In the genomic region with DNA sequence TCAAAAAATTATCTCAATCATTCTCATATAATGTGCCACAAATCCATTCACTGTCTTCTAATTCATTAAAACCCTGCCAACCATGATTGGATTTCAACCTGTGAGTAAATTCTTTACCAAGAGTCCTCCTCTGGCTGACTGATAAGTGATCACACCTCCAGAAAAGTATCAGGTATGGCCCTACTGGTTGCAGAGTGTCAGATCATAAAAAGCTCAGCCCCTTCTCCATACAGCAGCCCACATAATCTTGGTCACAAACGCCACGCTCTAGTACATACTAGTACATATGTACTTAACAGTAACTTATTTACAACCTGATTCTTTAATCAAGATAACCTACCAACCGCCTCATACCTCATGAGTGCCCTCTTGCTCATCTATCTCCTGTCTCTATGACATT, we compare ENCODE assay signal across 20 cellular contexts. TPM values are rescaled to one million over a fixed set of nuclear protein-coding genes. Genes with fewer than 3 reads are reported as not detected.
DNase-seq lines count a peak whose midpoint lies in the region; ATAC-seq and TF ChIP-seq lines count a peak whose summit lies in the region.
"Had no signal": no experiment of that assay in that cellular context is flagged by ENCODE, and none has a peak within 500 bp of the region (broad histone marks: within the 10 kb centered on the region; RNA-seq: fewer than 3 reads in every experiment).

No MANE protein-coding gene starts in this region.

- POLR2A ChIA-PET in WTC11 (lab: Charles Lee), result interaction anchor here (0.7 kb wide), 1 partner anchor 154 kb away, joined by 3 read pairs; no protein-coding TSS in a partner anchor

- H3K27me3 ChIP-seq in iPS-15b (ENCODE audit: control insufficient read depth, insufficient read depth, low read length), result no peaks in the 10 kb centered on the region
- H3K27me3 ChIP-seq: MG63, SJSA1 had no signal

- ATAC-seq in activated naive CD4-positive, alpha-beta T cell treated with anti-CD3 and anti-CD28 coated beads, Interleukin-2, amount 50 U/mL, for 72 hours, result peak; percentile 40 to 71
- ATAC-seq in WTC11, result no peak
- ATAC-seq in Right ventricle myocardium superior (ENCODE audit: poor library complexity), result no peak
- ATAC-seq in GM18502 (IDR thresholded peaks at IDR 0.05; ENCODE audit: poor library complexity, unreplicated experiment), result no peak
- ATAC-seq: Panc1 had no signal

- H3K9me3 ChIP-seq in iPS-15b (ENCODE audit: control insufficient read depth, insufficient read depth, low read length), result no peaks in the 10 kb centered on the region
- H3K9me3 ChIP-seq: MG63, SJSA1 had no signal

- H3K9me3 Mint-ChIP-seq in activated naive CD4-positive, alpha-beta T cell treated with anti-CD3 and anti-CD28 coated beads, Interleukin-2, amount 50 U/mL, for 72 hours, result no peaks in the 10 kb centered on the region
- no peaks in the 10 kb centered on the region for H3K9me3 Mint-ChIP-seq in WTC11

- CTCF ChIA-PET in WTC11 (lab: Charles Lee), result interaction anchor here (1.1 kb wide), 1 partner anchor 102 kb away, joined by 3 read pairs; no protein-coding TSS in a partner anchor

- H3K4me3 ChIP-seq in iPS-15b (ENCODE audit: low read depth, low read length), result no peak overlapping the region
- H3K4me3 ChIP-seq: MG63, SJSA1 had no signal

- H3K9ac ChIP-seq in iPS-15b (ENCODE audit: low read depth, low read length), result peak overlapping the region; percentile 12

- H3K27me3 Mint-ChIP-seq in WTC11 (ENCODE audit: low read depth), result no peaks in the 10 kb centered on the region

- no peaks in the 10 kb centered on the region for H3K4me1 ChIP-seq in iPS-15b (ENCODE audit: control insufficient read depth, insufficient read depth, low read length)
- H3K4me1 ChIP-seq: SJSA1 had no signal

- H3K36me3 ChIP-seq in iPS-15b (ENCODE audit: control insufficient read depth, insufficient read depth, low read length), result peaks cover 3% of the 10 kb centered on the region

- H3K36me3 Mint-ChIP-seq in activated naive CD4-positive, alpha-beta T cell treated with anti-CD3 and anti-CD28 coated beads, Interleukin-2, amount 50 U/mL, for 72 hours, result no peaks in the 10 kb centered on the region
- H3K36me3 Mint-ChIP-seq in WTC11, result peaks cover 4% of the 10 kb centered on the region; the same call in 1 of the 2 replicates

- intact Hi-C loops in Right ventricle myocardium superior (cut with DNase I), result no loop called here

- TF ChIP-seq CTCF in WTC11 (IDR thresholded peaks at IDR 0.05), result no peak

- peaks cover 8% of the 10 kb centered on the region for H3K4me1 Mint-ChIP-seq in WTC11

- no peak overlapping the region for H3K27ac Mint-ChIP-seq in activated naive CD4-positive, alpha-beta T cell treated with anti-CD3 and anti-CD28 coated beads, Interleukin-2, amount 50 U/mL, for 72 hours
- H3K27ac Mint-ChIP-seq in WTC11, result peak overlapping the region; percentile 68

- no peak for DNase-seq in activated naive CD4-positive, alpha-beta T cell treated with anti-CD3 and anti-CD28 coated beads, Interleukin-2, amount 50 U/mL, for 72 hours (ENCODE audit: low spot score in 2 of 2)
- DNase-seq in activated naive CD4-positive, alpha-beta T cell (lab: John Stamatoyannopoulos, UW), result no peak
- DNase-seq in WTC11 (ENCODE audit: low spot score), result no peak
- no peak for DNase-seq in Right ventricle myocardium superior
- no peak for DNase-seq in NCI-H524 treated with DMSO at 0.1 percent for 48 hours (lab: John Stamatoyannopoulos, UW)
- DNase-seq: ACHN, C1 segment of cervical spinal cord, DND-41, HCEC 1CT, Kasumi-1, MG63, NCI-H1048, NCI-H146, NCI-H2029 treated with DMSO at 0.1 percent for 48 hours, NCI-H2171 treated with DMSO at 0.1 percent for 48 hours, NCI-H446 had no signal

- no peak overlapping the region for H3K4me3 Mint-ChIP-seq in WTC11

TF ChIP-seq in WTC11, 78 proteins besides CTCF, POLR2A, EP300 and RAD21:
- TF ChIP-seq NFYB (CRISPR knock-in tag; conservative IDR thresholded peaks at IDR 0.05; ENCODE audit: low read depth) (no peak), SMAD3 (CRISPR knock-in tag; IDR thresholded peaks at IDR 0.05; ENCODE audit: borderline replicate concordance) (no peak), NR3C1 (CRISPR knock-in tag; conservative IDR thresholded peaks at IDR 0.05; ENCODE audit: low read depth) (no peak), SP1 (CRISPR knock-in tag; conservative IDR thresholded peaks at IDR 0.05) (no peak), RORB (CRISPR knock-in tag; IDR thresholded peaks at IDR 0.05) (no peak), ESRRA (CRISPR knock-in tag; IDR thresholded peaks at IDR 0.05; ENCODE audit: borderline replicate concordance) (no peak), TCF7 (CRISPR knock-in tag; IDR thresholded peaks at IDR 0.05; ENCODE audit: low read depth) (no peak), JAZF1 (CRISPR knock-in tag; IDR thresholded peaks at IDR 0.05) (no peak), TP53 (CRISPR knock-in tag; IDR thresholded peaks at IDR 0.05) (no peak), EMX1 (CRISPR knock-in tag; IDR thresholded peaks at IDR 0.05) (no peak)
- TF ChIP-seq, protein P1, sequence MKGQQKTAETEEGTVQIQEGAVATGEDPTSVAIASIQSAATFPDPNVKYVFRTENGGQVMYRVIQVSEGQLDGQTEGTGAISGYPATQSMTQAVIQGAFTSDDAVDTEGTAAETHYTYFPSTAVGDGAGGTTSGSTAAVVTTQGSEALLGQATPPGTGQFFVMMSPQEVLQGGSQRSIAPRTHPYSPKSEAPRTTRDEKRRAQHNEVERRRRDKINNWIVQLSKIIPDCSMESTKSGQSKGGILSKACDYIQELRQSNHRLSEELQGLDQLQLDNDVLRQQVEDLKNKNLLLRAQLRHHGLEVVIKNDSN (CRISPR knock-in tag; IDR thresholded peaks at IDR 0.05), result no peak
- TF ChIP-seq, protein P2, sequence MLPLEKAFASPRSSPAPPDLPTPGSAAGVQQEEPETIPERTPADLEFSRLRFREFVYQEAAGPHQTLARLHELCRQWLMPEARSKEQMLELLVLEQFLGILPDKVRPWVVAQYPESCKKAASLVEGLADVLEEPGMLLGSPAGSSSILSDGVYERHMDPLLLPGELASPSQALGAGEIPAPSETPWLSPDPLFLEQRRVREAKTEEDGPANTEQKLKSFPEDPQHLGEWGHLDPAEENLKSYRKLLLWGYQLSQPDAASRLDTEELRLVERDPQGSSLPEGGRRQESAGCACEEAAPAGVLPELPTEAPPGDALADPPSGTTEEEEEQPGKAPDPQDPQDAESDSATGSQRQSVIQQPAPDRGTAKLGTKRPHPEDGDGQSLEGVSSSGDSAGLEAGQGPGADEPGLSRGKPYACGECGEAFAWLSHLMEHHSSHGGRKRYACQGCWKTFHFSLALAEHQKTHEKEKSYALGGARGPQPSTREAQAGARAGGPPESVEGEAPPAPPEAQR (CRISPR knock-in tag; IDR thresholded peaks at IDR 0.05), result no peak
- TF ChIP-seq, protein P3, sequence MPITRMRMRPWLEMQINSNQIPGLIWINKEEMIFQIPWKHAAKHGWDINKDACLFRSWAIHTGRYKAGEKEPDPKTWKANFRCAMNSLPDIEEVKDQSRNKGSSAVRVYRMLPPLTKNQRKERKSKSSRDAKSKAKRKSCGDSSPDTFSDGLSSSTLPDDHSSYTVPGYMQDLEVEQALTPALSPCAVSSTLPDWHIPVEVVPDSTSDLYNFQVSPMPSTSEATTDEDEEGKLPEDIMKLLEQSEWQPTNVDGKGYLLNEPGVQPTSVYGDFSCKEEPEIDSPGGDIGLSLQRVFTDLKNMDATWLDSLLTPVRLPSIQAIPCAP (CRISPR knock-in tag; IDR thresholded peaks at IDR 0.05), result no peak
- TF ChIP-seq, protein P4, sequence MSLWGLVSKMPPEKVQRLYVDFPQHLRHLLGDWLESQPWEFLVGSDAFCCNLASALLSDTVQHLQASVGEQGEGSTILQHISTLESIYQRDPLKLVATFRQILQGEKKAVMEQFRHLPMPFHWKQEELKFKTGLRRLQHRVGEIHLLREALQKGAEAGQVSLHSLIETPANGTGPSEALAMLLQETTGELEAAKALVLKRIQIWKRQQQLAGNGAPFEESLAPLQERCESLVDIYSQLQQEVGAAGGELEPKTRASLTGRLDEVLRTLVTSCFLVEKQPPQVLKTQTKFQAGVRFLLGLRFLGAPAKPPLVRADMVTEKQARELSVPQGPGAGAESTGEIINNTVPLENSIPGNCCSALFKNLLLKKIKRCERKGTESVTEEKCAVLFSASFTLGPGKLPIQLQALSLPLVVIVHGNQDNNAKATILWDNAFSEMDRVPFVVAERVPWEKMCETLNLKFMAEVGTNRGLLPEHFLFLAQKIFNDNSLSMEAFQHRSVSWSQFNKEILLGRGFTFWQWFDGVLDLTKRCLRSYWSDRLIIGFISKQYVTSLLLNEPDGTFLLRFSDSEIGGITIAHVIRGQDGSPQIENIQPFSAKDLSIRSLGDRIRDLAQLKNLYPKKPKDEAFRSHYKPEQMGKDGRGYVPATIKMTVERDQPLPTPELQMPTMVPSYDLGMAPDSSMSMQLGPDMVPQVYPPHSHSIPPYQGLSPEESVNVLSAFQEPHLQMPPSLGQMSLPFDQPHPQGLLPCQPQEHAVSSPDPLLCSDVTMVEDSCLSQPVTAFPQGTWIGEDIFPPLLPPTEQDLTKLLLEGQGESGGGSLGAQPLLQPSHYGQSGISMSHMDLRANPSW (CRISPR knock-in tag; conservative IDR thresholded peaks at IDR 0.05; ENCODE audit: low read depth), result no peak
- TF ChIP-seq, protein P5, sequence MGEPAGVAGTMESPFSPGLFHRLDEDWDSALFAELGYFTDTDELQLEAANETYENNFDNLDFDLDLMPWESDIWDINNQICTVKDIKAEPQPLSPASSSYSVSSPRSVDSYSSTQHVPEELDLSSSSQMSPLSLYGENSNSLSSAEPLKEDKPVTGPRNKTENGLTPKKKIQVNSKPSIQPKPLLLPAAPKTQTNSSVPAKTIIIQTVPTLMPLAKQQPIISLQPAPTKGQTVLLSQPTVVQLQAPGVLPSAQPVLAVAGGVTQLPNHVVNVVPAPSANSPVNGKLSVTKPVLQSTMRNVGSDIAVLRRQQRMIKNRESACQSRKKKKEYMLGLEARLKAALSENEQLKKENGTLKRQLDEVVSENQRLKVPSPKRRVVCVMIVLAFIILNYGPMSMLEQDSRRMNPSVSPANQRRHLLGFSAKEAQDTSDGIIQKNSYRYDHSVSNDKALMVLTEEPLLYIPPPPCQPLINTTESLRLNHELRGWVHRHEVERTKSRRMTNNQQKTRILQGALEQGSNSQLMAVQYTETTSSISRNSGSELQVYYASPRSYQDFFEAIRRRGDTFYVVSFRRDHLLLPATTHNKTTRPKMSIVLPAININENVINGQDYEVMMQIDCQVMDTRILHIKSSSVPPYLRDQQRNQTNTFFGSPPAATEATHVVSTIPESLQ (CRISPR knock-in tag; IDR thresholded peaks at IDR 0.05), result no peak

RNA-seq across cellular contexts. Expression of a gene that starts 26.1 kb away (rescaled TPM):
- 10 to 100 TPM; 30.0 to 35.5 TPM for total RNA-seq in activated naive CD4-positive, alpha-beta T cell treated with anti-CD3 and anti-CD28 coated beads, Interleukin-2, amount 50 U/mL, for 72 hours
- total RNA-seq in WTC11 (2021) (55.0 to 65.8 TPM (median 63.4 TPM) in 3 replicates), Right ventricle myocardium superior (96.8 TPM)

Comparison
In these comparisons a context has a peak if more than half of its experiments do, and no peak if none do; other contexts are left out.
1. ATAC-seq: peak in activated naive CD4-positive, alpha-beta T cell treated with anti-CD3 and anti-CD28 coated beads, Interleukin-2, amount 50 U/mL, for 72 hours (2 of 2); none in WTC11 (single experiment), Right ventricle myocardium superior (single experiment) and GM18502 (single experiment).